8 cellular contexts compared by ENCODE assay signal in genomic region chr11:46308632-46309419, GRCh38. TPM values are rescaled to one million over a fixed set of nuclear protein-coding genes. Genes with fewer than 3 reads are reported as not detected.
A peak's percentile ranks its signal among the peaks of the same experiment; 100 is the strongest.
DNase-seq lines count a peak whose midpoint lies in the region; ATAC-seq and TF ChIP-seq lines count a peak whose summit lies in the region.

No MANE protein-coding gene starts in this region.

- DNase-seq in DMS153 (lab: John Stamatoyannopoulos, UW) (peak; percentile 25), DMS153 treated with DMSO at 0.1 percent for 48 hours (lab: John Stamatoyannopoulos, UW; ENCODE audit: unreplicated experiment) (no peak), HL-60 (ENCODE audit: low read depth in 1 of 2, low spot score in 1 of 2) (peak in 1 of 2 experiments; percentile 74), Panc1 (ENCODE audit: low read depth, low spot score) (peak; percentile 48), activated T-helper 1 cell treated with Interleukin-2 at 50 U/mL for 16 hours (ENCODE audit: low read depth) (peak; percentile 37), fibroblast of pulmonary artery (ENCODE audit: low read depth) (peak; percentile 78), neuronal stem cell (ENCODE audit: low spot score) (peak; percentile 60), tibial nerve (ENCODE audit: low spot score in 2 of 2) (peak; percentile 67 to 71)

- no peak overlapping the region for H4K91ac ChIP-seq in neuronal stem cell (ENCODE audit: low read depth, low read length, poor library complexity)

- no peak overlapping the region for H3K9ac ChIP-seq in neuronal stem cell (ENCODE audit: low read depth, low read length, poor library complexity)

- no peak overlapping the region for H3K4ac ChIP-seq in neuronal stem cell (ENCODE audit: low read length)

- TF ChIP-seq CTCF in HL-60 (IDR thresholded peaks at IDR 0.05; ENCODE audit: insufficient read depth, low read length) (peak; percentile 85), Panc1 (IDR thresholded peaks at IDR 0.05) (peak; percentile 96), fibroblast of pulmonary artery (IDR thresholded peaks at IDR 0.05; ENCODE audit: low read length, missing control alignments) (peak; percentile 83), tibial nerve (IDR thresholded peaks at IDR 0.05) (peak; percentile 68 to 94 (median 82))

- in situ Hi-C loops in Panc1 (cut with HindIII; ENCODE audit: low pct_unique_long_range_greater_than_20kb, low sequenced_read_pairs): no loop called here

- H3K79me1 ChIP-seq in neuronal stem cell (ENCODE audit: low read depth, low read length): no peaks in the 10 kb centered on the region

- no peak overlapping the region for H2BK120ac ChIP-seq in neuronal stem cell (ENCODE audit: low read depth, low read length)

- no peak overlapping the region for H2AK5ac ChIP-seq in neuronal stem cell (ENCODE audit: low read depth, low read length)

- H3K4me2 ChIP-seq in neuronal stem cell (ENCODE audit: insufficient read depth, low read length, poor library complexity, severe bottlenecking): no peak overlapping the region

- CTCF ChIA-PET in Panc1 (lab: Charles Lee): interaction anchor here (0.9 to 2.7 kb wide), 3 partner anchors 66 to 69 kb away, joined by 3 to 17 read pairs (median 4); no protein-coding TSS in a partner anchor

- H3K14ac ChIP-seq in neuronal stem cell (ENCODE audit: low read length): no peak overlapping the region

- no peak overlapping the region for H3K23ac ChIP-seq in neuronal stem cell (ENCODE audit: low read depth, low read length, poor library complexity)

- intact Hi-C loops in Panc1 (cut with micrococcal nuclease; ENCODE audit: unreplicated experiment): loop anchor here (2.0 kb wide), 1 partner anchor 70 kb away; no protein-coding TSS in a partner anchor

- TF ChIP-seq POLR2A in tibial nerve (IDR thresholded peaks at IDR 0.05): no peak

- no CpG with 5 or more reads among the region's 12 CpGs for WGBS in neuronal stem cell (ENCODE audit: extremely low coverage in 2 of 2, insufficient read length in 2 of 2, insufficient replicate concordance in 1 of 2), 2 donors
- WGBS in tibial nerve, 2 donors: 10 to 17% methylated on average over 11 to 12 of the region's 12 CpGs

- TF ChIP-seq EP300 in tibial nerve (IDR thresholded peaks at IDR 0.05): peak in 1 of 2 donors; percentile 7

- H3K27ac ChIP-seq in HL-60 (replicated peaks) (no peak overlapping the region), Panc1 (ENCODE audit: low read length) (no peak overlapping the region), neuronal stem cell (replicated peaks; ENCODE audit: low read length) (no peak overlapping the region), tibial nerve (no peak overlapping the region)

- H2BK5ac ChIP-seq in neuronal stem cell (ENCODE audit: low read length): no peak overlapping the region

- peak overlapping the region; percentile 0 for H3K18ac ChIP-seq in neuronal stem cell (ENCODE audit: low read length)

- H3K36me3 ChIP-seq in Panc1 (ENCODE audit: control insufficient read depth, insufficient read depth, low read length) (no peaks in the 10 kb centered on the region), neuronal stem cell (replicated peaks in 1 of 2; ENCODE audit: control insufficient read depth in 2 of 2, insufficient read depth in 2 of 2, low read length in 2 of 2) (no peaks in the 10 kb centered on the region), tibial nerve (no peaks in the 10 kb centered on the region)

- peak; percentile 93 for ATAC-seq in Panc1

- H4K8ac ChIP-seq in neuronal stem cell (ENCODE audit: low read depth, low read length): no peak overlapping the region

- H3K27me3 ChIP-seq in HL-60 (ENCODE audit: insufficient read depth, poor library complexity, severe bottlenecking): no peaks in the 10 kb centered on the region
- no peaks in the 10 kb centered on the region for H3K27me3 ChIP-seq in Panc1 (ENCODE audit: control insufficient read depth, insufficient read depth, low read length)
- peaks cover 0 to 7% (median 0%) of the 10 kb centered on the region in 3 experiments for H3K27me3 ChIP-seq in neuronal stem cell (ENCODE audit: control insufficient read depth in 3 of 3, insufficient read depth in 3 of 3, low read depth in 1 of 3, low read length in 3 of 3)
- no peaks in the 10 kb centered on the region for H3K27me3 ChIP-seq in tibial nerve

- no TSS peak for BruUV-seq in Panc1 (replicated peaks; lab: Mats Ljungman, UMichigan)

- H2BK12ac ChIP-seq in neuronal stem cell (ENCODE audit: low read length): no peak overlapping the region

- no peaks in the 10 kb centered on the region for H3K9me3 ChIP-seq in Panc1 (ENCODE audit: control insufficient read depth, insufficient read depth, low read depth, low read length)
- no peaks in the 10 kb centered on the region for H3K9me3 ChIP-seq in neuronal stem cell (replicated peaks in 1 of 2; ENCODE audit: control insufficient read depth in 2 of 2, insufficient read depth in 1 of 2, low read depth in 1 of 2, low read length in 2 of 2)
- H3K9me3 ChIP-seq in tibial nerve: no peaks in the 10 kb centered on the region

- H3K4me1 ChIP-seq in Panc1 (ENCODE audit: control insufficient read depth, insufficient read depth, low read length): no peaks in the 10 kb centered on the region
- peaks cover 3 to 13% of the 10 kb centered on the region in 2 donors for H3K4me1 ChIP-seq in neuronal stem cell (ENCODE audit: control insufficient read depth in 2 of 2, insufficient read depth in 1 of 2, low read depth in 1 of 2, low read length in 2 of 2)
- peaks cover 0 to 11% (median 0%) of the 10 kb centered on the region in 4 donors for H3K4me1 ChIP-seq in tibial nerve

- no peak overlapping the region for H2BK15ac ChIP-seq in neuronal stem cell (ENCODE audit: low read length)

- POLR2A ChIA-PET in Panc1 (lab: Charles Lee): no interaction called here

- H2AFZ ChIP-seq in neuronal stem cell (ENCODE audit: low read length): no peak overlapping the region

- H3K4me3 ChIP-seq in HL-60 (replicated peaks; ENCODE audit: insufficient read depth, low read length) (no peak overlapping the region), Panc1 (ENCODE audit: low read depth in 2 of 2, low read length in 2 of 2) (no peak overlapping the region), fibroblast of pulmonary artery (replicated peaks; ENCODE audit: low read depth, low read length) (no peak overlapping the region), neuronal stem cell (ENCODE audit: low read length in 2 of 2) (no peak overlapping the region), tibial nerve (no peak overlapping the region)

RNA-seq across cellular contexts. Expression of gene CREB3L1, which starts 31.4 kb away (rescaled TPM):
- total RNA-seq in Panc1 (2021; ENCODE audit: unreplicated experiment) (35.6 TPM), tibial nerve (1 to 10 TPM; 2.0 to 6.9 (median 3.4) TPM)
- polyA plus RNA-seq in Panc1 (2012; ENCODE audit: insufficient read length): 36.3 TPM
- polyA plus RNA-seq in neuronal stem cell (2013, experiment 1 of 2): 8.4 TPM
- polyA plus RNA-seq in neuronal stem cell (2013, experiment 2 of 2): 8.8 TPM

RNA-seq across cellular contexts. Expression of gene DGKZ, which starts 38.4 kb away (rescaled TPM):
- 104 TPM for total RNA-seq in Panc1 (2021; ENCODE audit: unreplicated experiment)
- polyA plus RNA-seq in Panc1 (2012; ENCODE audit: insufficient read length): 172 TPM
- polyA plus RNA-seq in neuronal stem cell (2013, experiment 1 of 2): 33.3 TPM
- polyA plus RNA-seq in neuronal stem cell (2013, experiment 2 of 2): 32.3 TPM
- total RNA-seq in tibial nerve: 100 to 1,000 TPM in 1 of 4 donors, 10 to 100 TPM in 3; 41.2 to 105 (median 49.6) TPM
